ENCODE assay signal across 14 cellular contexts in the genomic region with DNA sequence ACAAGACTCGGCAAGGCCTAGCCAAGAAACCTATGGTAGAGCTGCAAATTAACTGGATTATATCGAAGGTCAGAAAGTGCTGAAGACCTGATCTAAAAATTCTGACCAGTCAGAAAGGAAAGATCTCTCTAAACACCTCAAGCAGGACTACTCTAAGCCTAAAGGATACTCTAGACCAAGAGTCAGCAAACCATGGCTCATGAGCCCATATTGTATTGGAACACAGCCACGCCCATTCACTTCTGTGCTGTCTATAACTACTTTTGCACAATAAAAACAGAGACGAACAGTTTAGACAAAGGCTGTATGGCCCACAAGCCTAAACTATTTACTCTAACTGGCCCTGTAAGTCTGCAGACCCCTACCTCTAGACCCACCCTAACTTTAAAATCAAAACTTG.
"Had no signal": no experiment of that assay in that cellular context is flagged by ENCODE, and none has a peak within 500 bp of the region (broad histone marks: within the 10 kb centered on the region; RNA-seq: fewer than 3 reads in every experiment).

No MANE protein-coding gene starts in this region.

- H3K4me3 ChIP-seq: breast epithelium, pancreas, sigmoid colon had no signal

- DNase-seq: activated naive CD4-positive, alpha-beta T cell; aorta; naive B cell; pancreas; sigmoid colon; stimulated activated CD4-positive, alpha-beta T cell treated with anti-CD3 and anti-CD28 coated beads, Interleukin-12 subunit alpha, Interleukin-12 subunit beta, amount 100 ng/mL, for 4 hours; stimulated activated CD4-positive, alpha-beta T cell treated with anti-CD3 and anti-CD28 coated beads, Interleukin-2, amount 100 ng/mL, for 24 hours had no signal

- H3K27me3 Mint-ChIP-seq: naive B cell had no signal

- H3K27me3 ChIP-seq: breast epithelium, pancreas, sigmoid colon had no signal

- H3K4me3 Mint-ChIP-seq: stimulated activated effector memory CD8-positive, alpha-beta T cell treated with anti-CD3 and anti-CD28 coated beads, Interleukin-12 subunit alpha, Interleukin-12 subunit beta, amount 100 ng/mL, for 72 hours; T-helper 2 cell treated with Interferon-gamma antibody and Interleukin-4, amounts not matched to agents 5 μg/mL and 100 μg/mL, for 36 hours had no signal

- ATAC-seq: activated CD4-positive, CD25-positive, alpha-beta regulatory T cell treated with anti-CD3 and anti-CD28 coated beads, Interleukin-2, amount 50 U/mL, for 24 hours; pancreas; stimulated activated effector memory CD8-positive, alpha-beta T cell treated with anti-CD3 and anti-CD28 coated beads, Interleukin-12 subunit alpha, Interleukin-12 subunit beta, amount 100 ng/mL, for 72 hours had no signal

- H3K36me3 Mint-ChIP-seq: stimulated activated effector memory CD8-positive, alpha-beta T cell treated with anti-CD3 and anti-CD28 coated beads, Interleukin-12 subunit alpha, Interleukin-12 subunit beta, amount 100 ng/mL, for 72 hours had no signal

- FAIRE-seq: frontal cortex, islet of Langerhans, pancreas, urothelium cell line had no signal

- H3K9me3 ChIP-seq: pancreas, sigmoid colon had no signal

- H3K27ac ChIP-seq: breast epithelium, pancreas had no signal

- H3K27ac Mint-ChIP-seq: stimulated activated effector memory CD8-positive, alpha-beta T cell treated with anti-CD3 and anti-CD28 coated beads, Interleukin-12 subunit alpha, Interleukin-12 subunit beta, amount 100 ng/mL, for 72 hours; T-helper 2 cell treated with Interferon-gamma antibody and Interleukin-4, amounts not matched to agents 5 μg/mL and 100 μg/mL, for 36 hours had no signal

- H3K36me3 ChIP-seq: breast epithelium, pancreas, sigmoid colon had no signal
